In genomic region chr3:129121792-129122696, GRCh38 we compare ENCODE assay signal across 8 cellular contexts. TPM values are rescaled to one million over a fixed set of nuclear protein-coding genes. Genes with fewer than 3 reads are reported as not detected.
DNase-seq lines count a peak whose midpoint lies in the region; ATAC-seq and TF ChIP-seq lines count a peak whose summit lies in the region.

Gene RAB43 (minus strand): TSS chr3:129121804. CDS start chr3:129121489, 315 bp downstream.

- H3K27me3 Mint-ChIP-seq in activated T-helper 1 cell treated with anti-CD3 and anti-CD28 coated beads, Interleukin-12 subunit alpha, Interleukin-12 subunit beta, Interleukin-2, Interleukin-4 antibody, amounts not matched to agents 30 ng/mL and 10 ng/mL and 1 ng/mL, durations not matched to agents 14 hours and 24 hours and 36 hours (ENCODE audit: insufficient read depth), result no peaks in the 10 kb centered on the region

- no peak for TF ChIP-seq CTCF in BE2C (IDR thresholded peaks at IDR 0.05; ENCODE audit: low read depth, low read length)
- TF ChIP-seq CTCF in PC-3 (conservative IDR thresholded peaks at IDR 0.05; ENCODE audit: low read depth, low read length), result no peak
- no peak for TF ChIP-seq CTCF in esophagus muscularis mucosa (IDR thresholded peaks at IDR 0.05)

- no TSS peak for BruUV-seq in PC-3 (replicated peaks; lab: Mats Ljungman, UMichigan)

- H3K27ac Mint-ChIP-seq in activated T-helper 1 cell treated with anti-CD3 and anti-CD28 coated beads, Interleukin-12 subunit alpha, Interleukin-12 subunit beta, Interleukin-2, Interleukin-4 antibody, amounts not matched to agents 30 ng/mL and 10 ng/mL and 1 ng/mL, durations not matched to agents 14 hours and 24 hours and 36 hours, result peak within 1 kb of the TSS; percentile 99

- peak within 1 kb of the TSS; percentile 65 for H2AFZ ChIP-seq in PC-3 (ENCODE audit: low read length)

- no peaks in the 10 kb centered on the region for H3K9me2 ChIP-seq in PC-3 (replicated peaks; ENCODE audit: low read length)

- peak within 1 kb of the TSS; percentile 87 for H3K4me2 ChIP-seq in PC-3 (ENCODE audit: low read length)

- H3K4me1 ChIP-seq in BE2C, result peaks cover 5% of the 10 kb centered on the region; the same call in 1 of the 2 replicates
- peaks cover 16% of the 10 kb centered on the region for H3K4me1 ChIP-seq in PC-3 (ENCODE audit: insufficient read depth, low read length)
- peaks cover 16 to 30% (median 24%) of the 10 kb centered on the region in 4 donors for H3K4me1 ChIP-seq in esophagus muscularis mucosa
- peaks cover 11 to 14% of the 10 kb centered on the region in 2 donors for H3K4me1 ChIP-seq in muscle layer of duodenum (ENCODE audit: control insufficient read depth in 1 of 2, insufficient read depth in 2 of 2, low read length in 2 of 2)

- WGBS in esophagus muscularis mucosa, result 17% methylated on average over 39 of the region's 76 CpGs

- H3K27ac ChIP-seq in PC-3 (ENCODE audit: low read length), result peak within 1 kb of the TSS; percentile 83
- H3K27ac ChIP-seq in esophagus muscularis mucosa (replicated peaks in 1 of 4), result peak within 1 kb of the TSS; percentile 88 to 98 (median 94)
- peak within 1 kb of the TSS; percentile 60 for H3K27ac ChIP-seq in muscle layer of duodenum (ENCODE audit: low read length)

- peaks cover 26% of the 10 kb centered on the region for H3K36me3 Mint-ChIP-seq in activated T-helper 1 cell treated with anti-CD3 and anti-CD28 coated beads, Interleukin-12 subunit alpha, Interleukin-12 subunit beta, Interleukin-2, Interleukin-4 antibody, amounts not matched to agents 30 ng/mL and 10 ng/mL and 1 ng/mL, durations not matched to agents 14 hours and 24 hours and 36 hours (ENCODE audit: low read depth)

- no peak for TF ChIP-seq EP300 in esophagus muscularis mucosa (IDR thresholded peaks at IDR 0.05)

- H3K27me3 ChIP-seq in BE2C, result no peaks in the 10 kb centered on the region
- H3K27me3 ChIP-seq in PC-3 (ENCODE audit: low read length), result no peaks in the 10 kb centered on the region
- H3K27me3 ChIP-seq in esophagus muscularis mucosa, result no peaks in the 10 kb centered on the region
- no peaks in the 10 kb centered on the region for H3K27me3 ChIP-seq in muscle layer of duodenum (ENCODE audit: low read depth, low read length)

- H3K9me3 Mint-ChIP-seq in activated T-helper 1 cell treated with anti-CD3 and anti-CD28 coated beads, Interleukin-12 subunit alpha, Interleukin-12 subunit beta, Interleukin-2, Interleukin-4 antibody, amounts not matched to agents 30 ng/mL and 10 ng/mL and 1 ng/mL, durations not matched to agents 14 hours and 24 hours and 36 hours, result no peaks in the 10 kb centered on the region

- intact Hi-C loops in PC-3 (cut with micrococcal nuclease), result loop anchor here (2.0 kb wide), 2 partner anchors 69 to 127 kb away; partner anchors contain the start of gene COPG1
- intact Hi-C loops in activated T-helper 1 cell treated with anti-CD3 and anti-CD28 coated beads, Interleukin-12 subunit alpha, Interleukin-12 subunit beta, Interleukin-2, Interleukin-4 antibody, amounts not matched to agents 30 ng/mL and 10 ng/mL and 1 ng/mL, durations not matched to agents 14 hours and 24 hours and 36 hours (cut with micrococcal nuclease), result loop anchor here (2.0 to 5.0 kb wide), 7 partner anchors 55 to 333 kb away; partner anchors contain the start of genes ACAD9 and IFT122
- intact Hi-C loops in esophagus muscularis mucosa (cut with DNase I), result no loop called here

- no peaks in the 10 kb centered on the region for H4K20me1 ChIP-seq in PC-3 (ENCODE audit: low read length)

- DNase-seq in BE2C, result peak; percentile 91
- DNase-seq in HT-29 (ENCODE audit: low spot score), result peak; percentile 90
- peak; percentile 60 for DNase-seq in PC-3
- DNase-seq in activated T-helper 1 cell treated with anti-CD3 and anti-CD28 coated beads, Interleukin-12 subunit alpha, Interleukin-12 subunit beta, Interleukin-2, Interleukin-4 antibody, amounts not matched to agents 30 ng/mL and 10 ng/mL and 1 ng/mL, durations not matched to agents 14 hours and 24 hours and 36 hours (ENCODE audit: low spot score), result peak; percentile 77
- peak; percentile 97 for DNase-seq in esophagus muscularis mucosa (ENCODE audit: extremely low spot score)
- peak; percentile 95 for DNase-seq in stimulated activated CD8-positive, alpha-beta memory T cell treated with anti-CD3 and anti-CD28 coated beads, Interleukin-4, amount 100 ng/mL, for 48 hours

- TF ChIP-seq POLR2A in esophagus muscularis mucosa (IDR thresholded peaks at IDR 0.05; ENCODE audit: low read depth), result no peak

- peak within 1 kb of the TSS; percentile 94 for H3K4me3 Mint-ChIP-seq in activated T-helper 1 cell treated with anti-CD3 and anti-CD28 coated beads, Interleukin-12 subunit alpha, Interleukin-12 subunit beta, Interleukin-2, Interleukin-4 antibody, amounts not matched to agents 30 ng/mL and 10 ng/mL and 1 ng/mL, durations not matched to agents 14 hours and 24 hours and 36 hours

- POLR2A ChIA-PET in PC-3 (lab: Charles Lee; ENCODE audit: unreplicated experiment), result interaction anchor here (0.7 kb wide), 1 partner anchor 68 kb away, joined by 3 read pairs; no protein-coding TSS in a partner anchor

- CTCF ChIA-PET in PC-3 (lab: Charles Lee), result interaction anchor here (0.5 to 1.0 kb wide), 4 partner anchors 68 to 465 kb away, joined by 3 to 6 read pairs (median 4); no protein-coding TSS in a partner anchor

- H3K9ac ChIP-seq in PC-3 (ENCODE audit: low read length), result peak within 1 kb of the TSS; percentile 74

- H3K36me3 ChIP-seq in BE2C (no peaks in the 10 kb centered on the region), PC-3 (ENCODE audit: low read depth, low read length) (no peaks in the 10 kb centered on the region), esophagus muscularis mucosa (peaks cover 0 to 13% (median 7%) of the 10 kb centered on the region in 4 donors), muscle layer of duodenum (ENCODE audit: control insufficient read depth in 1 of 2, insufficient read depth in 2 of 2, low read length in 2 of 2) (no peaks in the 10 kb centered on the region)

- H3K9me3 ChIP-seq in BE2C (no peaks in the 10 kb centered on the region), PC-3 (ENCODE audit: low read length) (no peaks in the 10 kb centered on the region), esophagus muscularis mucosa (no peaks in the 10 kb centered on the region), muscle layer of duodenum (ENCODE audit: control insufficient read depth in 1 of 2, low read length in 2 of 2) (no peaks in the 10 kb centered on the region)

- peaks cover 47% of the 10 kb centered on the region for H3K4me1 Mint-ChIP-seq in activated T-helper 1 cell treated with anti-CD3 and anti-CD28 coated beads, Interleukin-12 subunit alpha, Interleukin-12 subunit beta, Interleukin-2, Interleukin-4 antibody, amounts not matched to agents 30 ng/mL and 10 ng/mL and 1 ng/mL, durations not matched to agents 14 hours and 24 hours and 36 hours (ENCODE audit: low read depth)

- H3F3A ChIP-seq in PC-3 (ENCODE audit: low read length, unreplicated experiment), result no peaks in the 10 kb centered on the region

- ATAC-seq in GM19438 (IDR thresholded peaks at IDR 0.05; ENCODE audit: low read depth, unreplicated experiment) (peak; percentile 34), PC-3 (peak; percentile 55)

- peaks cover 32% of the 10 kb centered on the region for H3K79me2 ChIP-seq in PC-3 (ENCODE audit: low read length)

- H3K4me3 ChIP-seq in BE2C (ENCODE audit: low read depth, low read length) (peak within 1 kb of the TSS; percentile 61), PC-3 (ENCODE audit: low read length) (peak within 1 kb of the TSS; percentile 75), esophagus muscularis mucosa (peak within 1 kb of the TSS; percentile 72 to 97 (median 88)), muscle layer of duodenum (ENCODE audit: low read depth in 1 of 2, low read length in 2 of 2) (peak within 1 kb of the TSS; percentile 51 to 83)

RNA-seq across cellular contexts. Expression of gene RAB43, which starts in this region (rescaled TPM):
- polyA plus RNA-seq in BE2C (2012; ENCODE audit: insufficient read depth, insufficient read length, low read depth), result 1.2 TPM
- total RNA-seq in HT-29 (2014; rRNA removed; shearing (Covaris generic)), result 36.8 and 37.3 TPM in 2 replicates
- 22.4 and 26.6 TPM in 2 replicates for total RNA-seq in PC-3 (2014; rRNA removed)
- 46.8 and 47.6 TPM in 2 replicates for total RNA-seq in activated T-helper 1 cell treated with anti-CD3 and anti-CD28 coated beads, Interleukin-12 subunit alpha, Interleukin-12 subunit beta, Interleukin-2, Interleukin-4 antibody, amounts not matched to agents 30 ng/mL and 10 ng/mL and 1 ng/mL, durations not matched to agents 14 hours and 24 hours and 36 hours
- 10 to 100 TPM in 3 of 4 donors, 1 to 10 TPM in 1; 7.5 to 18.4 (median 17.6) TPM for total RNA-seq in esophagus muscularis mucosa

Comparison
In these comparisons a context has a peak if more than half of its experiments do, and no peak if none do; other contexts are left out.
1. Peak in every context shown above with its lines: DNase-seq, ATAC-seq, H3K4me3 ChIP-seq and H3K27ac ChIP-seq.